9 cellular contexts compared by ENCODE assay signal in genomic region chr10:69088471-69088769, GRCh38. TPM values are rescaled to one million over a fixed set of nuclear protein-coding genes. Genes with fewer than 3 reads are reported as not detected.
DNase-seq lines count a peak whose midpoint lies in the region; ATAC-seq and TF ChIP-seq lines count a peak whose summit lies in the region.
"Had no signal": no experiment of that assay in that cellular context is flagged by ENCODE, and none has a peak within 500 bp of the region (broad histone marks: within the 10 kb centered on the region; RNA-seq: fewer than 3 reads in every experiment).

No MANE protein-coding gene starts in this region.

- 22% methylated on average over 3 of the region's 3 CpGs for WGBS in right lobe of liver (ENCODE audit: insufficient coverage, low coverage, low lambda C conversion rate, missing lambda C conversion rate)
- WGBS in upper lobe of left lung, 2 donors = 44 to 47% methylated on average over 3 of the region's 3 CpGs

- peaks cover 0 to 7% of the 10 kb centered on the region in 2 donors for H3K9me3 Mint-ChIP-seq in activated naive CD4-positive, alpha-beta T cell treated with anti-CD3 and anti-CD28 coated beads, Interleukin-2, amount 50 U/mL, for 72 hours

- intact Hi-C loops in left cardiac atrium (cut with DNase I) (no loop called here), right lobe of liver (cut with DNase I) (no loop called here), posterior cingulate gyrus (cut with DNase I) (no loop called here)

- H3K4me3 ChIP-seq in right atrium auricular region (peak overlapping the region; percentile 36 to 51), right lobe of liver (peak overlapping the region; percentile 16 to 46 (median 37)), upper lobe of left lung (peak overlapping the region; percentile 18 to 52 (median 48))

- H3K4me1 ChIP-seq in right atrium auricular region = peaks cover 0 to 19% of the 10 kb centered on the region in 2 donors
- no peaks in the 10 kb centered on the region for H3K4me1 ChIP-seq in right lobe of liver
- peaks cover 18 to 36% (median 23%) of the 10 kb centered on the region in 4 donors for H3K4me1 ChIP-seq in upper lobe of left lung

- H3K36me3 ChIP-seq in right atrium auricular region = no peaks in the 10 kb centered on the region
- no peaks in the 10 kb centered on the region for H3K36me3 ChIP-seq in right lobe of liver
- H3K36me3 ChIP-seq in upper lobe of left lung = no peaks in the 10 kb centered on the region

- H3K9me3 ChIP-seq in right atrium auricular region (no peaks in the 10 kb centered on the region), right lobe of liver (no peaks in the 10 kb centered on the region), upper lobe of left lung (no peaks in the 10 kb centered on the region)

- TF ChIP-seq EP300 in upper lobe of left lung (IDR thresholded peaks at IDR 0.05) = no peak

- no peak for TF ChIP-seq POLR2A in right lobe of liver (IDR thresholded peaks at IDR 0.05)
- TF ChIP-seq POLR2A in upper lobe of left lung (IDR thresholded peaks at IDR 0.05) = no peak

- peak overlapping the region; percentile 98 to 100 for H3K27ac Mint-ChIP-seq in activated naive CD4-positive, alpha-beta T cell treated with anti-CD3 and anti-CD28 coated beads, Interleukin-2, amount 50 U/mL, for 72 hours

- no peak for ATAC-seq in left cardiac atrium
- peak in 1 of 2 donors; percentile 9 for ATAC-seq in activated naive CD4-positive, alpha-beta T cell treated with anti-CD3 and anti-CD28 coated beads, Interleukin-2, amount 50 U/mL, for 72 hours
- peak in 1 of 4 donors; percentile 5 for ATAC-seq in right lobe of liver
- no peak for ATAC-seq in upper lobe of left lung (ENCODE audit: low FRiP score in 2 of 2)
- ATAC-seq in HG03159 (IDR thresholded peaks at IDR 0.05; ENCODE audit: unreplicated experiment) = no peak

- H3K27me3 ChIP-seq in right atrium auricular region (no peaks in the 10 kb centered on the region), right lobe of liver (no peaks in the 10 kb centered on the region), upper lobe of left lung (no peaks in the 10 kb centered on the region)

- DNase-seq in right atrium auricular region (ENCODE audit: low spot score) (no peak), left cardiac atrium (no peak), right lobe of liver (no peak), upper lobe of left lung (no peak), GM19238 (ENCODE audit: insufficient read length, low spot score) (no peak), posterior cingulate gyrus (no peak)
- DNase-seq in activated naive CD4-positive, alpha-beta T cell treated with anti-CD3 and anti-CD28 coated beads, Interleukin-2, amount 50 U/mL, for 72 hours (ENCODE audit: low spot score in 2 of 2) = peak in 1 of 2 donors; percentile 32
- DNase-seq: NCI-H1105 had no signal

- no peak for TF ChIP-seq CTCF in right atrium auricular region (IDR thresholded peaks at IDR 0.05)
- no peak for TF ChIP-seq CTCF in right lobe of liver (IDR thresholded peaks at IDR 0.05)
- TF ChIP-seq CTCF in upper lobe of left lung (IDR thresholded peaks at IDR 0.05) = no peak

- H3K36me3 Mint-ChIP-seq in activated naive CD4-positive, alpha-beta T cell treated with anti-CD3 and anti-CD28 coated beads, Interleukin-2, amount 50 U/mL, for 72 hours = peaks cover 21 to 48% of the 10 kb centered on the region in 2 donors

- H3K27ac ChIP-seq in right atrium auricular region = peak overlapping the region; percentile 85 to 89
- H3K27ac ChIP-seq in right lobe of liver = peak overlapping the region; percentile 48 to 94 (median 77)
- H3K27ac ChIP-seq in upper lobe of left lung = peak overlapping the region; percentile 92 to 96 (median 94)

RNA-seq across cellular contexts. Expression of gene SRGN, which starts 0.5 kb away (rescaled TPM):
- total RNA-seq in right atrium auricular region (100 to 1,000 TPM in 1 of 2 donors, 10 to 100 TPM in 1; 79.4 to 124 TPM), left cardiac atrium (100 to 1,000 TPM in 1 of 2 donors, 10 to 100 TPM in 1; 89.7 to 121 TPM), right lobe of liver (10 to 100 TPM; 20.0 to 95.1 (median 31.9) TPM), upper lobe of left lung (100 to 1,000 TPM in 5 of 6 donors, 10 to 100 TPM in 1; 96.4 to 326 (median 203) TPM)
- 100 to 1,000 TPM; 150 to 490 TPM for total RNA-seq in activated naive CD4-positive, alpha-beta T cell treated with anti-CD3 and anti-CD28 coated beads, Interleukin-2, amount 50 U/mL, for 72 hours

RNA-seq across cellular contexts. Expression of gene VPS26A, which starts 35.6 kb away (rescaled TPM):
- total RNA-seq in right atrium auricular region (10 to 100 TPM; 19.3 to 20.1 TPM), left cardiac atrium (10 to 100 TPM; 33.2 to 35.7 TPM), right lobe of liver (10 to 100 TPM; 13.3 to 24.7 (median 19.3) TPM), upper lobe of left lung (10 to 100 TPM; 18.9 to 57.7 (median 40.9) TPM)
- total RNA-seq in activated naive CD4-positive, alpha-beta T cell treated with anti-CD3 and anti-CD28 coated beads, Interleukin-2, amount 50 U/mL, for 72 hours = 10 to 100 TPM; 33.5 to 66.0 TPM
